ENCODE assay signal across 8 cellular contexts in genomic region chr20:44736170-44737021, GRCh38. TPM values are rescaled to one million over a fixed set of nuclear protein-coding genes. Genes with fewer than 3 reads are reported as not detected.
DNase-seq lines count a peak whose midpoint lies in the region; ATAC-seq, FAIRE-seq and TF ChIP-seq lines count a peak whose summit lies in the region.

No MANE protein-coding gene starts in this region.

- peaks cover 5% of the 10 kb centered on the region for H3K27me3 Mint-ChIP-seq in Calu3 (ENCODE audit: unreplicated experiment)

- intact Hi-C loops in Calu3 (cut with micrococcal nuclease; ENCODE audit: unreplicated experiment) = loop anchor here (10.0 kb wide), 1 partner anchor 522 kb away; the partner anchor contains the start of gene OSER1
- intact Hi-C loops in kidney (cut with DNase I) = no loop called here

- no peak for ATAC-seq in HG03095 (IDR thresholded peaks at IDR 0.05; ENCODE audit: unreplicated experiment)
- ATAC-seq in HG03139 (IDR thresholded peaks at IDR 0.05; ENCODE audit: unreplicated experiment) = no peak

- H3K27ac ChIP-seq in kidney (ENCODE audit: low read depth in 2 of 2, low read length in 2 of 2) (no peak overlapping the region), substantia nigra (ENCODE audit: low read depth, low read length, poor library complexity, severe bottlenecking) (peak overlapping the region; percentile 58)

- no peaks in the 10 kb centered on the region for H3K4me1 ChIP-seq in kidney (ENCODE audit: control insufficient read depth in 1 of 2, insufficient read depth in 1 of 2, low read depth in 1 of 2, low read length in 2 of 2)

- H3K9ac ChIP-seq in kidney (ENCODE audit: low read length in 2 of 2) = no peak overlapping the region

- H3K36me3 Mint-ChIP-seq in Calu3 (ENCODE audit: insufficient read depth, unreplicated experiment) = peaks cover 30% of the 10 kb centered on the region

- peak overlapping the region; percentile 63 for H3K4me3 Mint-ChIP-seq in Calu3 (ENCODE audit: low read depth, unreplicated experiment)

- BruUV-seq in Calu3 (replicated peaks; lab: Mats Ljungman, UMichigan) = no TSS peak

- CTCF ChIA-PET in Calu3 (lab: Charles Lee) = interaction anchor here (0.7 kb wide), 1 partner anchor 12 kb away, joined by 3 read pairs; no protein-coding TSS in a partner anchor

- no peaks in the 10 kb centered on the region for H3K36me3 ChIP-seq in kidney (ENCODE audit: control insufficient read depth in 1 of 2, insufficient read depth in 2 of 2, low read length in 2 of 2)

- H3K9me3 ChIP-seq in kidney (ENCODE audit: control insufficient read depth in 1 of 2, low read length in 2 of 2) = peaks cover 0 to 8% of the 10 kb centered on the region in 2 donors

- no peaks in the 10 kb centered on the region for H3K9me3 Mint-ChIP-seq in Calu3 (ENCODE audit: low read depth, unreplicated experiment)

- TF ChIP-seq CTCF in Calu3 (IDR thresholded peaks at IDR 0.05; ENCODE audit: unreplicated experiment) = no peak
- peak; percentile 5 for TF ChIP-seq CTCF in cardiac fibroblast (IDR thresholded peaks at IDR 0.05; ENCODE audit: low read depth, low read length)
- TF ChIP-seq CTCF in kidney (IDR thresholded peaks at IDR 0.05; ENCODE audit: borderline replicate concordance, extremely low read depth, insufficient read depth) = no peak

- H3K27ac Mint-ChIP-seq in Calu3 (ENCODE audit: unreplicated experiment) = peak overlapping the region; percentile 97

- DNase-seq in Calu3 = peak; percentile 90
- peak; percentile 76 for DNase-seq in HS-27A (ENCODE audit: low read depth)
- peak; percentile 90 for DNase-seq in RKO (ENCODE audit: low spot score)
- DNase-seq in cardiac fibroblast (ENCODE audit: low read depth in 2 of 2) = peak; percentile 90 to 94
- DNase-seq in kidney = peak; percentile 42
- peak in 42 of 49 donors; percentile 11 to 84 (median 46) for DNase-seq in substantia nigra (lab: John Stamatoyannopoulos, UW)

- no peak for FAIRE-seq in kidney (lab: Jason Lieb, UNC)

- H3K4me1 Mint-ChIP-seq in Calu3 (ENCODE audit: low read depth, unreplicated experiment) = peaks cover 54% of the 10 kb centered on the region

- no peak overlapping the region for H3K4me3 ChIP-seq in cardiac fibroblast (replicated peaks in 1 of 2; ENCODE audit: low read depth in 2 of 2, low read length in 2 of 2)
- H3K4me3 ChIP-seq in kidney (ENCODE audit: low read length in 2 of 2) = peak overlapping the region; percentile 14 to 47

RNA-seq across cellular contexts. Expression of gene KCNK15, which starts 9.3 kb away (rescaled TPM):
- total RNA-seq in Calu3 (2022) (1.5 and 4.8 TPM in 2 replicates), kidney (11.7 TPM)
- polyA plus RNA-seq in kidney (ENCODE audit: insufficient read depth, low read depth, low replicate concordance) = 0.62 TPM

RNA-seq across cellular contexts. Expression of gene CCN5, which starts 21.2 kb away (rescaled TPM):
- total RNA-seq in Calu3 (2022) (0.94 and 1.9 TPM in 2 replicates), kidney (3.1 TPM)
- polyA plus RNA-seq in kidney (ENCODE audit: insufficient read depth, low read depth, low replicate concordance) = 0.41 TPM

Comparison
In these comparisons a context has a peak if more than half of its experiments do, and no peak if none do; other contexts are left out.
1. DNase-seq: peak in every context shown above with its lines; median percentile 92 in cardiac fibroblast; 90 in Calu3; 90 in RKO; 76 in HS-27A; 46 in substantia nigra; 42 in kidney.
2. H3K4me3 ChIP-seq: peak in kidney (2 of 2); none in cardiac fibroblast (0 of 2).